Comparison of ENCODE assay signal across 1 cellular context in the genomic region with DNA sequence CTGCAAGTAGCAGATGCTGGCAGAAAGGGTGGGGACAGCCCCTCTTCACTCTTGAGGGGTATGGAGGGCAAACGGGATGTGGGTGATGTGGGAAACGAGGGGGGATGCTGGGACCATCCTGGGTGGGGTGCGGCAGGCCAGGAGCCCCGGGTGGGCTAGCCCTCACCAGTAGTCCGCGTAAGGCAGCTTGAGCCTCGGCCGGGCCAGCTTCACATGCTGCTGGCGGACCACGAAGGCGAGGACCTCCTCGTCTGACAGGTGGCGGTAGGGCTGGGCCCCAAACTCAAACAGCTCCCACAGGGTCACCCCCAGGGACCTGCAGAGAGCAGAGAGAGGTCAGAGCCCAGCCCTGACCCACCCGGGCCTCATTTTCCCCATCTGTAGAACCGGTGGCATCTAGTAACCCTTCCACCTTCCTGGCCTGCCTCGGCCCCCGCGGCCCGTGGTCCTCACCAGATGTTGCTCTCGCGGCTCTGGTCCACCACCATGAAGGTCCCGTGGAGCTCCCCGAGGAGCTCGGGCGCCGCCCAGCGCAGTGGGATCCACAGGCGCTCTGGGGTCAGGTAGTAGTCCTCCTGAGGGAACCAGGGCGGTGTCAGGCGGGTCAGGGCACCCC.
TF ChIP-seq lines count a peak whose summit lies in the region.

No MANE protein-coding gene starts in this region.

TF ChIP-seq in HepG2, 621 proteins besides CTCF, POLR2A, EP300 and RAD21 (continues in another document):
- TF ChIP-seq PCBP1 (IDR thresholded peaks at IDR 0.05; ENCODE audit: borderline replicate concordance, low read depth, low read length) = no peak
- TF ChIP-seq ZSCAN9 (CRISPR knock-in tag; IDR thresholded peaks at IDR 0.05; ENCODE audit: borderline replicate concordance) = no peak
- no peak for TF ChIP-seq PREB (CRISPR knock-in tag; IDR thresholded peaks at IDR 0.05)
- no peak for TF ChIP-seq ZNF24 (IDR thresholded peaks at IDR 0.05)
- TF ChIP-seq ZNF773 (CRISPR knock-in tag; IDR thresholded peaks at IDR 0.05; ENCODE audit: borderline replicate concordance) = no peak
- TF ChIP-seq ZNF598 (CRISPR knock-in tag; IDR thresholded peaks at IDR 0.05; ENCODE audit: borderline replicate concordance) = 0 out of 2 replicates have a peak, but pooled peaks have one; percentile 45
- no peak for TF ChIP-seq TEAD2 (CRISPR knock-in tag; IDR thresholded peaks at IDR 0.05)
- TF ChIP-seq ZNF292 (CRISPR knock-in tag; IDR thresholded peaks at IDR 0.05; ENCODE audit: borderline replicate concordance, low read depth) = no peak
- no peak for TF ChIP-seq ERF (CRISPR knock-in tag; IDR thresholded peaks at IDR 0.05)
- TF ChIP-seq ZNF891 (CRISPR knock-in tag; IDR thresholded peaks at IDR 0.05) = 0 out of 2 replicates have a peak, but pooled peaks have one; percentile 74
- TF ChIP-seq, protein P1, sequence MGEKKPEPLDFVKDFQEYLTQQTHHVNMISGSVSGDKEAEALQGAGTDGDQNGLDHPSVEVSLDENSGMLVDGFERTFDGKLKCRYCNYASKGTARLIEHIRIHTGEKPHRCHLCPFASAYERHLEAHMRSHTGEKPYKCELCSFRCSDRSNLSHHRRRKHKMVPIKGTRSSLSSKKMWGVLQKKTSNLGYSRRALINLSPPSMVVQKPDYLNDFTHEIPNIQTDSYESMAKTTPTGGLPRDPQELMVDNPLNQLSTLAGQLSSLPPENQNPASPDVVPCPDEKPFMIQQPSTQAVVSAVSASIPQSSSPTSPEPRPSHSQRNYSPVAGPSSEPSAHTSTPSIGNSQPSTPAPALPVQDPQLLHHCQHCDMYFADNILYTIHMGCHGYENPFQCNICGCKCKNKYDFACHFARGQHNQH (CRISPR knock-in tag; IDR thresholded peaks at IDR 0.05) = no peak
- TF ChIP-seq, protein P2, sequence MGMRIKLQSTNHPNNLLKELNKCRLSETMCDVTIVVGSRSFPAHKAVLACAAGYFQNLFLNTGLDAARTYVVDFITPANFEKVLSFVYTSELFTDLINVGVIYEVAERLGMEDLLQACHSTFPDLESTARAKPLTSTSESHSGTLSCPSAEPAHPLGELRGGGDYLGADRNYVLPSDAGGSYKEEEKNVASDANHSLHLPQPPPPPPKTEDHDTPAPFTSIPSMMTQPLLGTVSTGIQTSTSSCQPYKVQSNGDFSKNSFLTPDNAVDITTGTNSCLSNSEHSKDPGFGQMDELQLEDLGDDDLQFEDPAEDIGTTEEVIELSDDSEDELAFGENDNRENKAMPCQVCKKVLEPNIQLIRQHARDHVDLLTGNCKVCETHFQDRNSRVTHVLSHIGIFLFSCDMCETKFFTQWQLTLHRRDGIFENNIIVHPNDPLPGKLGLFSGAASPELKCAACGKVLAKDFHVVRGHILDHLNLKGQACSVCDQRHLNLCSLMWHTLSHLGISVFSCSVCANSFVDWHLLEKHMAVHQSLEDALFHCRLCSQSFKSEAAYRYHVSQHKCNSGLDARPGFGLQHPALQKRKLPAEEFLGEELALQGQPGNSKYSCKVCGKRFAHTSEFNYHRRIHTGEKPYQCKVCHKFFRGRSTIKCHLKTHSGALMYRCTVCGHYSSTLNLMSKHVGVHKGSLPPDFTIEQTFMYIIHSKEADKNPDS (CRISPR knock-in tag; IDR thresholded peaks at IDR 0.05) = no peak
- TF ChIP-seq, protein P3, sequence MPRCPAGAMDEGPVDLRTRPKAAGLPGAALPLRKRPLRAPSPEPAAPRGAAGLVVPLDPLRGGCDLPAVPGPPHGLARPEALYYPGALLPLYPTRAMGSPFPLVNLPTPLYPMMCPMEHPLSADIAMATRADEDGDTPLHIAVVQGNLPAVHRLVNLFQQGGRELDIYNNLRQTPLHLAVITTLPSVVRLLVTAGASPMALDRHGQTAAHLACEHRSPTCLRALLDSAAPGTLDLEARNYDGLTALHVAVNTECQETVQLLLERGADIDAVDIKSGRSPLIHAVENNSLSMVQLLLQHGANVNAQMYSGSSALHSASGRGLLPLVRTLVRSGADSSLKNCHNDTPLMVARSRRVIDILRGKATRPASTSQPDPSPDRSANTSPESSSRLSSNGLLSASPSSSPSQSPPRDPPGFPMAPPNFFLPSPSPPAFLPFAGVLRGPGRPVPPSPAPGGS (CRISPR knock-in tag; IDR thresholded peaks at IDR 0.05) = 0 out of 2 replicates have a peak, but pooled peaks have one; percentile 24
- TF ChIP-seq, protein P4, sequence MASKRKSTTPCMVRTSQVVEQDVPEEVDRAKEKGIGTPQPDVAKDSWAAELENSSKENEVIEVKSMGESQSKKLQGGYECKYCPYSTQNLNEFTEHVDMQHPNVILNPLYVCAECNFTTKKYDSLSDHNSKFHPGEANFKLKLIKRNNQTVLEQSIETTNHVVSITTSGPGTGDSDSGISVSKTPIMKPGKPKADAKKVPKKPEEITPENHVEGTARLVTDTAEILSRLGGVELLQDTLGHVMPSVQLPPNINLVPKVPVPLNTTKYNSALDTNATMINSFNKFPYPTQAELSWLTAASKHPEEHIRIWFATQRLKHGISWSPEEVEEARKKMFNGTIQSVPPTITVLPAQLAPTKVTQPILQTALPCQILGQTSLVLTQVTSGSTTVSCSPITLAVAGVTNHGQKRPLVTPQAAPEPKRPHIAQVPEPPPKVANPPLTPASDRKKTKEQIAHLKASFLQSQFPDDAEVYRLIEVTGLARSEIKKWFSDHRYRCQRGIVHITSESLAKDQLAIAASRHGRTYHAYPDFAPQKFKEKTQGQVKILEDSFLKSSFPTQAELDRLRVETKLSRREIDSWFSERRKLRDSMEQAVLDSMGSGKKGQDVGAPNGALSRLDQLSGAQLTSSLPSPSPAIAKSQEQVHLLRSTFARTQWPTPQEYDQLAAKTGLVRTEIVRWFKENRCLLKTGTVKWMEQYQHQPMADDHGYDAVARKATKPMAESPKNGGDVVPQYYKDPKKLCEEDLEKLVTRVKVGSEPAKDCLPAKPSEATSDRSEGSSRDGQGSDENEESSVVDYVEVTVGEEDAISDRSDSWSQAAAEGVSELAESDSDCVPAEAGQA (IDR thresholded peaks at IDR 0.05; ENCODE audit: low read depth) = 0 out of 2 replicates have a peak, but pooled peaks have one; percentile 12
- TF ChIP-seq, protein P4 (CRISPR knock-in tag; IDR thresholded peaks at IDR 0.05; ENCODE audit: borderline replicate concordance) = no peak
- 0 out of 2 replicates have a peak, but pooled peaks have one; percentile 30 for TF ChIP-seq ZNF784 (CRISPR knock-in tag; IDR thresholded peaks at IDR 0.05; ENCODE audit: borderline replicate concordance)
- no peak for TF ChIP-seq HINFP (CRISPR knock-in tag; IDR thresholded peaks at IDR 0.05; ENCODE audit: low read depth)
- no peak for TF ChIP-seq SMC3 (IDR thresholded peaks at IDR 0.05; ENCODE audit: low read length)
- TF ChIP-seq KAT2B (IDR thresholded peaks at IDR 0.05; ENCODE audit: borderline replicate concordance, low read depth, low read length) = no peak
- TF ChIP-seq SAFB2 (CRISPR knock-in tag; IDR thresholded peaks at IDR 0.05; ENCODE audit: borderline replicate concordance, low read depth) = no peak
- no peak for TF ChIP-seq PRPF4 (IDR thresholded peaks at IDR 0.05; ENCODE audit: low read depth, low read length, poor library complexity, severe bottlenecking)
- TF ChIP-seq, protein P5, sequence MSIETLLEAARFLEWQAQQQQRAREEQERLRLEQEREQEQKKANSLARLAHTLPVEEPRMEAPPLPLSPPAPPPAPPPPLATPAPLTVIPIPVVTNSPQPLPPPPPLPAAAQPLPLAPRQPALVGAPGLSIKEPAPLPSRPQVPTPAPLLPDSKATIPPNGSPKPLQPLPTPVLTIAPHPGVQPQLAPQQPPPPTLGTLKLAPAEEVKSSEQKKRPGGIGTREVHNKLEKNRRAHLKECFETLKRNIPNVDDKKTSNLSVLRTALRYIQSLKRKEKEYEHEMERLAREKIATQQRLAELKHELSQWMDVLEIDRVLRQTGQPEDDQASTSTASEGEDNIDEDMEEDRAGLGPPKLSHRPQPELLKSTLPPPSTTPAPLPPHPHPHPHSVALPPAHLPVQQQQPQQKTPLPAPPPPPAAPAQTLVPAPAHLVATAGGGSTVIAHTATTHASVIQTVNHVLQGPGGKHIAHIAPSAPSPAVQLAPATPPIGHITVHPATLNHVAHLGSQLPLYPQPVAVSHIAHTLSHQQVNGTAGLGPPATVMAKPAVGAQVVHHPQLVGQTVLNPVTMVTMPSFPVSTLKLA (IDR thresholded peaks at IDR 0.05) = no peak
- no peak for TF ChIP-seq IKZF4 (CRISPR knock-in tag; IDR thresholded peaks at IDR 0.05; ENCODE audit: borderline replicate concordance, low read depth, not compliant biosample characterization)
- TF ChIP-seq, protein P6, sequence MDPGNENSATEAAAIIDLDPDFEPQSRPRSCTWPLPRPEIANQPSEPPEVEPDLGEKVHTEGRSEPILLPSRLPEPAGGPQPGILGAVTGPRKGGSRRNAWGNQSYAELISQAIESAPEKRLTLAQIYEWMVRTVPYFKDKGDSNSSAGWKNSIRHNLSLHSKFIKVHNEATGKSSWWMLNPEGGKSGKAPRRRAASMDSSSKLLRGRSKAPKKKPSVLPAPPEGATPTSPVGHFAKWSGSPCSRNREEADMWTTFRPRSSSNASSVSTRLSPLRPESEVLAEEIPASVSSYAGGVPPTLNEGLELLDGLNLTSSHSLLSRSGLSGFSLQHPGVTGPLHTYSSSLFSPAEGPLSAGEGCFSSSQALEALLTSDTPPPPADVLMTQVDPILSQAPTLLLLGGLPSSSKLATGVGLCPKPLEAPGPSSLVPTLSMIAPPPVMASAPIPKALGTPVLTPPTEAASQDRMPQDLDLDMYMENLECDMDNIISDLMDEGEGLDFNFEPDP (CRISPR knock-in tag; conservative IDR thresholded peaks at IDR 0.05) = no peak
- TF ChIP-seq RFX3 (CRISPR knock-in tag; IDR thresholded peaks at IDR 0.05) = no peak
- TF ChIP-seq ARNTL (CRISPR knock-in tag; IDR thresholded peaks at IDR 0.05) = no peak
- no peak for TF ChIP-seq SETDB1 (CRISPR knock-in tag; IDR thresholded peaks at IDR 0.05; ENCODE audit: borderline replicate concordance)
- TF ChIP-seq SRY (CRISPR knock-in tag; IDR thresholded peaks at IDR 0.05) = 0 out of 2 replicates have a peak, but pooled peaks have one; percentile 75
- no peak for TF ChIP-seq LCORL (IDR thresholded peaks at IDR 0.05)
- TF ChIP-seq LCORL (CRISPR knock-in tag; IDR thresholded peaks at IDR 0.05) = no peak; the same call in 1 of the 2 replicates
- no peak for TF ChIP-seq ZNF180 (CRISPR knock-in tag; IDR thresholded peaks at IDR 0.05; ENCODE audit: borderline replicate concordance, low read depth)
- TF ChIP-seq RORA (CRISPR knock-in tag; IDR thresholded peaks at IDR 0.05) = no peak
- peak; percentile 55; the same call in 1 of the 2 replicates for TF ChIP-seq ZNF274 (CRISPR knock-in tag; IDR thresholded peaks at IDR 0.05)
- no peak for TF ChIP-seq ZNF101 (CRISPR knock-in tag; IDR thresholded peaks at IDR 0.05; ENCODE audit: borderline replicate concordance, low read depth)
- TF ChIP-seq, protein P7, sequence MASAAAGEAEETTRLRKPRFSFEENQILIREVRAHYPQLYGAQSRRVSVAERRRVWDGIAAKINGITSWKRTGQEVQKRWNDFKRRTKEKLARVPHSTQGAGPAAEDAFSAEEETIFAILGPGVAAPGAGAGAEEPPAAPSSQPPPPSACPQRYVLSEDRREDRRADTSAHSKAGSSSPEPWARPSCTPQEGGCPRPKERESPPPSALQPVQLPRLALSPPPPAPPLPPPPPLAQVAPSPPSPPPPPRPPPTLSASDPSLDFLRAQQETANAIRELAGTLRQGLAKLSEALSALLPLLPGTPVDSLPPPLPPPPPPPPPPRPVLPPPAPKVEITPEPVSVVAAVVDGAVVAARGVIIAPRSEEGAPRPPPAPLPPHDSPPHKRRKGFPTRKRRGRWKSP (CRISPR knock-in tag; IDR thresholded peaks at IDR 0.05) = no peak
- no peak for TF ChIP-seq NFKBIZ (CRISPR knock-in tag; IDR thresholded peaks at IDR 0.05)
- no peak for TF ChIP-seq PAWR (CRISPR knock-in tag; IDR thresholded peaks at IDR 0.05; ENCODE audit: borderline replicate concordance)
